1 cellular context compared by ENCODE assay signal in the genomic region with DNA sequence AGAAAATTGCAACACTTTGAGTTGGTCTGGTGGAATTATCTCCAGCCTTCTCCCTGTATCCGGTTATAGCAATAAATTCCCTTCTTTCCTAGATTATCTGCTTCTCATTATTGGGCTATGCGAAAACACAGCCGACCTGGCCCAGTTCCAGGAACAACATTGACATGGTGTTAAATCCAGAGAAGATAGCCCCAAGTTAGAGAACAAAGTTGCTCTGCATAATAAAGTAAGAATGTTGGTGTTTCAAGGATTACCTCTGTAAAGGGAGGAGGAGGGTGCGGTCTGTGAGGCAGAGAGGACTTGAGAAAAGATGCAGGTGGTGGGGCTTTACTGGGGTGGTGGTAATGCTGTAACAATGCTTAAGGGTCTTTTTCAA.
TF ChIP-seq lines count a peak whose summit lies in the region.

No MANE protein-coding gene starts in this region.

TF ChIP-seq in WTC11, 78 proteins besides CTCF, POLR2A, EP300 and RAD21 (continued from another document):
- TF ChIP-seq SP1 (CRISPR knock-in tag; conservative IDR thresholded peaks at IDR 0.05) (no peak), NFATC4 (CRISPR knock-in tag; IDR thresholded peaks at IDR 0.05) (no peak), NR1H2 (CRISPR knock-in tag; IDR thresholded peaks at IDR 0.05) (no peak), CREM (CRISPR knock-in tag; IDR thresholded peaks at IDR 0.05) (no peak)
- TF ChIP-seq, protein P1, sequence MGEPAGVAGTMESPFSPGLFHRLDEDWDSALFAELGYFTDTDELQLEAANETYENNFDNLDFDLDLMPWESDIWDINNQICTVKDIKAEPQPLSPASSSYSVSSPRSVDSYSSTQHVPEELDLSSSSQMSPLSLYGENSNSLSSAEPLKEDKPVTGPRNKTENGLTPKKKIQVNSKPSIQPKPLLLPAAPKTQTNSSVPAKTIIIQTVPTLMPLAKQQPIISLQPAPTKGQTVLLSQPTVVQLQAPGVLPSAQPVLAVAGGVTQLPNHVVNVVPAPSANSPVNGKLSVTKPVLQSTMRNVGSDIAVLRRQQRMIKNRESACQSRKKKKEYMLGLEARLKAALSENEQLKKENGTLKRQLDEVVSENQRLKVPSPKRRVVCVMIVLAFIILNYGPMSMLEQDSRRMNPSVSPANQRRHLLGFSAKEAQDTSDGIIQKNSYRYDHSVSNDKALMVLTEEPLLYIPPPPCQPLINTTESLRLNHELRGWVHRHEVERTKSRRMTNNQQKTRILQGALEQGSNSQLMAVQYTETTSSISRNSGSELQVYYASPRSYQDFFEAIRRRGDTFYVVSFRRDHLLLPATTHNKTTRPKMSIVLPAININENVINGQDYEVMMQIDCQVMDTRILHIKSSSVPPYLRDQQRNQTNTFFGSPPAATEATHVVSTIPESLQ (CRISPR knock-in tag; IDR thresholded peaks at IDR 0.05) = no peak
